14 cellular contexts compared by ENCODE assay signal in the genomic region with DNA sequence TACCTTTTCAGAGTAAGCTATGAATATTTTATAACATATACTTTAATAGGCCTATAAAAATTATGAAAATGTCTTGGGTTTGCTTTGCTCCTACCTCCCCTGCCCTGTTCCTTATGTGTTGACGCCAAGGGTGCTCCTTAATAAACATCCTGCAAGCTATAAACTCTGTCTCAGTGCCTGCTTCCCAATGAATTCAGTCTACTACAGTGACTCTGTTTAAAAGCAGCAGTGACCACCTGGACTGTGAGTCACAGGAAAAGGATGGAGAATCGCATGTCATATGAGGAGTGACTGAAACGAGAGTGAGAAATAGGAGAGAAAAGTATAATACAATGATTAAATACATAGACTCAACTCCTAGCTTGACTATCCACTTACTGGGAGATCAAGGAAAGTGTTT. TPM values are rescaled to one million over a fixed set of nuclear protein-coding genes. Genes with fewer than 3 reads are reported as not detected.
DNase-seq lines count a peak whose midpoint lies in the region; ATAC-seq, FAIRE-seq and TF ChIP-seq lines count a peak whose summit lies in the region.
"Had no signal": no experiment of that assay in that cellular context is flagged by ENCODE, and none has a peak within 500 bp of the region (broad histone marks: within the 10 kb centered on the region; RNA-seq: fewer than 3 reads in every experiment).

No MANE protein-coding gene starts in this region.

- H3K27ac ChIP-seq in foreskin keratinocyte: peak overlapping the region; percentile 78

- DNase-seq in ACHN (peak; percentile 56), H54 (ENCODE audit: insufficient read length, low spot score) (peak; percentile 47), SW 1271 (lab: John Stamatoyannopoulos, UW) (peak; percentile 52 to 79), foreskin keratinocyte (peak; percentile 87 to 97), AML-193 (lab: John Stamatoyannopoulos, UW) (no peak), DMS 273 (lab: John Stamatoyannopoulos, UW; ENCODE audit: unreplicated experiment) (no peak)
- DNase-seq in stimulated activated CD4-positive, alpha-beta T cell treated with anti-CD3 and anti-CD28 coated beads, Interleukin-15, amount 100 ng/mL, for 24 hours: no peak
- DNase-seq: activated T-cell treated with anti-CD3 and anti-CD28 coated beads, Interleukin-2, amount 50 U/mL, for 24 hours; BE2C; Karpas-422; NK-92 treated with Interleukin-12 subunit alpha and Interleukin-12 subunit beta, amount 100 ng/mL, for 24 hours; stimulated activated CD4-positive, alpha-beta T cell treated with anti-CD3 and anti-CD28 coated beads, Interleukin-4, amount 100 ng/mL, for 24 hours; stimulated activated naive CD4-positive, alpha-beta T cell had no signal

- peak; percentile 93 for FAIRE-seq in H54 (lab: Jason Lieb, UNC)

- no peak for TF ChIP-seq CTCF in foreskin keratinocyte (conservative IDR thresholded peaks at IDR 0.05)

- no peaks in the 10 kb centered on the region for H3K27me3 ChIP-seq in foreskin keratinocyte
- H3K27me3 ChIP-seq: BE2C had no signal

- in situ Hi-C loops in ACHN (cut with HindIII; ENCODE audit: low pct_ligation_motif_present, low pct_unique_long_range_greater_than_20kb, low sequenced_read_pairs): no loop called here

- peaks cover 39% of the 10 kb centered on the region for H3K4me1 ChIP-seq in foreskin keratinocyte
- H3K4me1 ChIP-seq: BE2C had no signal

- ATAC-seq in foreskin keratinocyte (peak; percentile 78), GM18511 (IDR thresholded peaks at IDR 0.05; ENCODE audit: unreplicated experiment) (no peak)

- no peak for TF ChIP-seq POLR2A in H54 (IDR thresholded peaks at IDR 0.05; ENCODE audit: low read depth, low read length)

RNA-seq across cellular contexts. Expression of gene CFAP54, which starts 41.1 kb away (rescaled TPM):
- total RNA-seq in foreskin keratinocyte: 0.78 and 0.85 TPM in 2 replicates
- polyA plus RNA-seq in foreskin keratinocyte: 0.35 and 0.43 TPM in 2 replicates

RNA-seq across cellular contexts. Expression of gene CDK17, which starts 48.0 kb away (rescaled TPM):
- 44.0 and 51.7 TPM in 2 replicates for total RNA-seq in foreskin keratinocyte
- 11.0 and 11.1 TPM in 2 replicates for polyA plus RNA-seq in foreskin keratinocyte

Comparison
In these comparisons a context has a peak if more than half of its experiments do, and no peak if none do; other contexts are left out.
1. DNase-seq: peak in ACHN (single experiment), H54 (single experiment), SW 1271 (2 of 2) and foreskin keratinocyte (2 of 2); none in AML-193 (0 of 2), stimulated activated CD4-positive, alpha-beta T cell treated with anti-CD3 and anti-CD28 coated beads, Interleukin-15, amount 100 ng/mL, for 24 hours (single experiment) and DMS 273 (single experiment).